Comparison of ENCODE assay signal across 26 cellular contexts in genomic region chr15:96695426-96695825, GRCh38.
"Had no signal": no experiment of that assay in that cellular context is flagged by ENCODE, and none has a peak within 500 bp of the region (broad histone marks: within the 10 kb centered on the region; RNA-seq: fewer than 3 reads in every experiment).

No MANE protein-coding gene starts in this region.

- H3K36me3 ChIP-seq: ascending aorta, breast epithelium, cardiac muscle cell, colonic mucosa, gastrocnemius medialis had no signal

- H3K4me3 ChIP-seq: ascending aorta, breast epithelium, cardiac muscle cell, colonic mucosa, gastrocnemius medialis had no signal

- ATAC-seq: activated CD4-positive, alpha-beta T cell treated with anti-CD3 and anti-CD28 coated beads for 36 hours; activated naive CD4-positive, alpha-beta T cell treated with anti-CD3 and anti-CD28 coated beads, Interleukin-2, amount 50 U/mL, for 72 hours; activated T-cell treated with anti-CD3 and anti-CD28 coated beads, Interleukin-2, amount 50 U/mL, for 72 hours; esophagus mucosa; gastrocnemius medialis had no signal

- H3K4me1 ChIP-seq: ascending aorta, breast epithelium, colonic mucosa, gastrocnemius medialis had no signal

- DNase-seq: activated CD4-positive, alpha-beta memory T cell treated with anti-CD3 and anti-CD28 coated beads, Interleukin-2, amount 10 ng/mL, durations not matched to agents 7 days and 5 days; activated CD4-positive, alpha-beta T cell treated with anti-CD3 and anti-CD28 coated beads for 36 hours; activated CD4-positive, alpha-beta T cell treated with anti-CD3 and anti-CD28 coated beads, Interleukin-2, amount 10 ng/mL, durations not matched to agents 24 days and 14 days; activated CD4-positive, alpha-beta T cell treated with anti-CD3 and anti-CD28 coated beads, Interleukin-2, amount 50 U/mL, for 4 hours; activated CD4-positive, CD25-positive, alpha-beta regulatory T cell; activated CD4-positive, CD25-positive, alpha-beta regulatory T cell treated with anti-CD3 and anti-CD28 coated beads, Interleukin-2, amount 50 U/mL, for 72 hours; activated CD8-positive, alpha-beta memory T cell treated with anti-CD3 and anti-CD28 coated beads, Interleukin-2, amount 50 U/mL, for 48 hours; activated gamma-delta T cell; activated naive CD4-positive, alpha-beta T cell; activated naive CD4-positive, alpha-beta T cell treated with anti-CD3 and anti-CD28 coated beads, Interleukin-2, amount 10 ng/mL, durations not matched to agents 7 days and 5 days; activated naive CD8-positive, alpha-beta T cell treated with anti-CD3 and anti-CD28 coated beads, Interleukin-2, amount 10 ng/mL, durations not matched to agents 7 days and 5 days; activated T-cell treated with anti-CD3 and anti-CD28 coated beads for 4 hours; activated T-cell treated with anti-CD3 and anti-CD28 coated beads, Interleukin-2, amount 50 U/mL, for 24 hours; activated T-cell treated with anti-CD3 and anti-CD28 coated beads, Interleukin-2, amount 50 U/mL, for 72 hours; central memory CD4-positive, alpha-beta T cell; cerebellar nuclear complex; colonic mucosa; effector CD8-positive, alpha-beta T cell; foreskin fibroblast; gastrocnemius medialis; T-helper 2 cell had no signal

- H3K27ac ChIP-seq: ascending aorta, breast epithelium, cardiac muscle cell, colonic mucosa, gastrocnemius medialis had no signal

- H3K9me3 ChIP-seq: ascending aorta, breast epithelium, colonic mucosa, gastrocnemius medialis had no signal

- H3K27me3 ChIP-seq: ascending aorta, breast epithelium, cardiac muscle cell, colonic mucosa, gastrocnemius medialis had no signal
